Comparison of ENCODE assay signal across 8 cellular contexts in genomic region chr1:84936116-84936810, GRCh38. TPM values are rescaled to one million over a fixed set of nuclear protein-coding genes. Genes with fewer than 3 reads are reported as not detected.
DNase-seq lines count a peak whose midpoint lies in the region; ATAC-seq, FAIRE-seq and TF ChIP-seq lines count a peak whose summit lies in the region.

No MANE protein-coding gene starts in this region.

- no peaks in the 10 kb centered on the region for H3K9me3 ChIP-seq in left ventricle myocardium inferior (replicated peaks)

- no peak for ATAC-seq in HG03025 (IDR thresholded peaks at IDR 0.05; ENCODE audit: low FRiP score, unreplicated experiment)

- peak; percentile 78 for FAIRE-seq in A204.1 (lab: Jason Lieb, UNC)

- peak; percentile 89 for TF ChIP-seq CTCF in HL-60 (IDR thresholded peaks at IDR 0.05; ENCODE audit: insufficient read depth, low read length)
- TF ChIP-seq CTCF in left ventricle myocardium inferior (IDR thresholded peaks at IDR 0.05; ENCODE audit: borderline replicate concordance) = peak; percentile 93

- no peaks in the 10 kb centered on the region for H3K36me3 ChIP-seq in left ventricle myocardium inferior

- H3K4me3 ChIP-seq in HL-60 (replicated peaks; ENCODE audit: insufficient read depth, low read length) (no peak overlapping the region), left ventricle myocardium inferior (no peak overlapping the region)

- intact Hi-C loops in left ventricle myocardium inferior (cut with micrococcal nuclease) = no loop called here

- H3K27me3 ChIP-seq in HL-60 (ENCODE audit: insufficient read depth, poor library complexity, severe bottlenecking) (no peaks in the 10 kb centered on the region), left ventricle myocardium inferior (ENCODE audit: low read depth) (peaks cover 4% of the 10 kb centered on the region)

- H3K27ac ChIP-seq in HL-60 (replicated peaks) (no peak overlapping the region), left ventricle myocardium inferior (replicated peaks) (no peak overlapping the region)

- H3K4me1 ChIP-seq in left ventricle myocardium inferior = peaks cover 5% of the 10 kb centered on the region

- peak; percentile 74 for DNase-seq in EH (ENCODE audit: low read depth)
- peak; percentile 24 to 45 for DNase-seq in HL-60 (ENCODE audit: low read depth in 1 of 2, low spot score in 1 of 2)
- peak; percentile 44 for DNase-seq in NCI-H82 treated with DMSO at 0.1 percent for 48 hours (lab: John Stamatoyannopoulos, UW; ENCODE audit: unreplicated experiment)
- peak; percentile 63 for DNase-seq in amniotic epithelial cell (ENCODE audit: low read depth)
- DNase-seq in left ventricle myocardium inferior = no peak
- peak; percentile 69 for DNase-seq in renal cortical epithelial cell (ENCODE audit: low read depth)

RNA-seq across cellular contexts. Expression of gene LPAR3, which starts 43.3 kb away (rescaled TPM):
- total RNA-seq in left ventricle myocardium inferior = 16.2 TPM
- total RNA-seq in renal cortical epithelial cell = 0.05 and 0.69 TPM in 2 replicates

Comparison
In these comparisons a context has a peak if more than half of its experiments do, and no peak if none do; other contexts are left out.
1. RNA of gene LPAR3, which starts 43.3 kb away (total RNA-seq): 16.2 TPM in left ventricle myocardium inferior (single experiment); 0.05 to 0.69 TPM in renal cortical epithelial cell; every median in the first group is over 10 times any median in the second.